Comparison of ENCODE assay signal across 28 cellular contexts in genomic region chr2:48118895-48119294, GRCh38.
"Had no signal": no experiment of that assay in that cellular context is flagged by ENCODE, and none has a peak within 500 bp of the region (broad histone marks: within the 10 kb centered on the region; RNA-seq: fewer than 3 reads in every experiment).

No MANE protein-coding gene starts in this region.

- H3K27me3 Mint-ChIP-seq: stimulated activated memory B cell treated with anti-CD40 and anti-IgM and Interleukin-4, amounts not matched to agents 10 μg/mL and 1 μg/mL and 100 μg/mL, for 72 hours; stimulated activated naive CD8-positive, alpha-beta T cell treated with anti-CD3 and anti-CD28 coated beads, Interleukin-15, Interleukin-2, amounts not matched to agents 100 ng/mL and 50 ng/mL, for 24 hours; type B pancreatic cell had no signal

- H3K4me3 Mint-ChIP-seq: stimulated activated effector memory CD8-positive, alpha-beta T cell treated with anti-CD3 and anti-CD28 coated beads, Interleukin-12 subunit alpha, Interleukin-12 subunit beta, amount 100 ng/mL, for 72 hours; stimulated activated memory B cell treated with anti-CD40 and anti-IgM and Interleukin-4, amounts not matched to agents 10 μg/mL and 1 μg/mL and 100 μg/mL, for 72 hours; stimulated activated naive B cell treated with anti-CD40 and anti-IgM and Interleukin-4, amounts not matched to agents 10 μg/mL and 1 μg/mL and 100 μg/mL, for 72 hours; stimulated activated naive CD8-positive, alpha-beta T cell treated with anti-CD3 and anti-CD28 coated beads, Interleukin-15, Interleukin-2, amounts not matched to agents 100 ng/mL and 50 ng/mL, for 24 hours; type B pancreatic cell had no signal

- H3K27ac ChIP-seq: stomach, suprapubic skin, testis, thoracic aorta, thyroid gland, tibial artery, tibial nerve, transverse colon, upper lobe of left lung, upper lobe of right lung, uterus, vagina had no signal

- H3K27me3 ChIP-seq: stomach, suprapubic skin, testis, thyroid gland, tibial artery, tibial nerve, transverse colon, upper lobe of left lung, upper lobe of right lung, uterus, vagina had no signal

- ATAC-seq: stimulated activated effector memory CD8-positive, alpha-beta T cell treated with anti-CD3 and anti-CD28 coated beads, Interleukin-12 subunit alpha, Interleukin-12 subunit beta, amount 100 ng/mL, for 72 hours; stimulated activated memory B cell treated with anti-CD40 and anti-IgM and Interleukin-4, amounts not matched to agents 10 μg/mL and 1 μg/mL and 100 μg/mL, for 72 hours; stimulated activated naive B cell treated with anti-CD40 and anti-IgM and Interleukin-4, amounts not matched to agents 10 μg/mL and 1 μg/mL and 100 μg/mL, for 72 hours; upper lobe of right lung had no signal

- H3K4me3 ChIP-seq: stomach, suprapubic skin, testis, thoracic aorta, thyroid gland, tibial artery, tibial nerve, transverse colon, upper lobe of left lung, upper lobe of right lung, uterus, vagina had no signal

- H3K4me1 ChIP-seq: suprapubic skin, testis, thyroid gland, tibial artery, transverse colon, upper lobe of right lung, uterus had no signal

- H3K27ac Mint-ChIP-seq: stimulated activated effector memory CD8-positive, alpha-beta T cell treated with anti-CD3 and anti-CD28 coated beads, Interleukin-12 subunit alpha, Interleukin-12 subunit beta, amount 100 ng/mL, for 72 hours; stimulated activated memory B cell treated with anti-CD40 and anti-IgM and Interleukin-4, amounts not matched to agents 10 μg/mL and 1 μg/mL and 100 μg/mL, for 72 hours; stimulated activated naive B cell treated with anti-CD40 and anti-IgM and Interleukin-4, amounts not matched to agents 10 μg/mL and 1 μg/mL and 100 μg/mL, for 72 hours; stimulated activated naive CD8-positive, alpha-beta T cell treated with anti-CD3 and anti-CD28 coated beads, Interleukin-15, Interleukin-2, amounts not matched to agents 100 ng/mL and 50 ng/mL, for 24 hours; type B pancreatic cell had no signal

- H3K36me3 ChIP-seq: stomach, suprapubic skin, thoracic aorta, thyroid gland, tibial artery, tibial nerve, transverse colon, upper lobe of left lung, upper lobe of right lung, uterus, vagina had no signal

- H3K36me3 Mint-ChIP-seq: stimulated activated effector memory CD8-positive, alpha-beta T cell treated with anti-CD3 and anti-CD28 coated beads, Interleukin-12 subunit alpha, Interleukin-12 subunit beta, amount 100 ng/mL, for 72 hours; stimulated activated memory B cell treated with anti-CD40 and anti-IgM and Interleukin-4, amounts not matched to agents 10 μg/mL and 1 μg/mL and 100 μg/mL, for 72 hours; stimulated activated naive B cell treated with anti-CD40 and anti-IgM and Interleukin-4, amounts not matched to agents 10 μg/mL and 1 μg/mL and 100 μg/mL, for 72 hours; type B pancreatic cell had no signal

- DNase-seq: stimulated activated CD4-positive, alpha-beta T cell treated with anti-CD3 and anti-CD28 coated beads, Interleukin-2, amount 100 ng/mL, for 24 hours; stimulated activated CD4-positive, alpha-beta T cell treated with anti-CD3 and anti-CD28 coated beads, Interleukin-2, amount 100 ng/mL, for 48 hours; stimulated activated CD4-positive, alpha-beta T cell treated with anti-CD3 and anti-CD28 coated beads, Interleukin-4, amount 100 ng/mL, for 1 hour; stimulated activated CD4-positive, alpha-beta T cell treated with anti-CD3 and anti-CD28 coated beads, Interleukin-4, amount 100 ng/mL, for 24 hours; stimulated activated CD4-positive, alpha-beta T cell treated with anti-CD3 and anti-CD28 coated beads, Interleukin-4, amount 100 ng/mL, for 4 hours; stimulated activated CD8-positive, alpha-beta memory T cell treated with anti-CD3 and anti-CD28 coated beads, Interleukin-4, amount 100 ng/mL, for 48 hours; stimulated activated naive B cell treated with anti-CD40 and anti-IgM and Interleukin-4, amounts not matched to agents 10 μg/mL and 1 μg/mL and 100 μg/mL, for 72 hours; stimulated activated naive CD4-positive, alpha-beta T cell; stimulated activated naive CD4-positive, alpha-beta T cell treated with Interleukin-2 at 50 U/mL for 16 hours; stomach; substantia nigra; testis; thyroid gland; tibial artery; transverse colon; trophoblast cell; upper lobe of left lung; upper lobe of right lung; uterus had no signal

- H3K9me3 ChIP-seq: stomach, suprapubic skin, testis, thoracic aorta, thyroid gland, tibial artery, tibial nerve, transverse colon, upper lobe of left lung, upper lobe of right lung, uterus, vagina had no signal

- H3K9me3 Mint-ChIP-seq: stimulated activated effector memory CD8-positive, alpha-beta T cell treated with anti-CD3 and anti-CD28 coated beads, Interleukin-12 subunit alpha, Interleukin-12 subunit beta, amount 100 ng/mL, for 72 hours; stimulated activated memory B cell treated with anti-CD40 and anti-IgM and Interleukin-4, amounts not matched to agents 10 μg/mL and 1 μg/mL and 100 μg/mL, for 72 hours; stimulated activated naive CD8-positive, alpha-beta T cell treated with anti-CD3 and anti-CD28 coated beads, Interleukin-15, Interleukin-2, amounts not matched to agents 100 ng/mL and 50 ng/mL, for 24 hours had no signal

- FAIRE-seq: urothelium cell line had no signal
